ENCODE assay signal across 11 cellular contexts in genomic region chr4:184444953-184445309, GRCh38. TPM values are rescaled to one million over a fixed set of nuclear protein-coding genes. Genes with fewer than 3 reads are reported as not detected.
DNase-seq lines count a peak whose midpoint lies in the region; ATAC-seq, FAIRE-seq and TF ChIP-seq lines count a peak whose summit lies in the region.
"Had no signal": no experiment of that assay in that cellular context is flagged by ENCODE, and none has a peak within 500 bp of the region (broad histone marks: within the 10 kb centered on the region; RNA-seq: fewer than 3 reads in every experiment).

No MANE protein-coding gene starts in this region.

- DNase-seq in GM12891 (ENCODE audit: insufficient read length, low spot score) (no peak), T-helper 17 cell (no peak), pons (ENCODE audit: low spot score) (peak; percentile 55), esophagus squamous epithelium (lab: John Stamatoyannopoulos, UW) (no peak), glutamatergic neuron (no peak), D341Med (ENCODE audit: low spot score) (no peak), progenitor cell of endocrine pancreas (ENCODE audit: low spot score, unreplicated experiment) (no peak)
- DNase-seq: activated effector memory CD4-positive, alpha-beta T cell treated with Interleukin-2 at 50 U/mL for 16 hours; erythroblast; mesendoderm had no signal

- H3K27me3 Mint-ChIP-seq in T-helper 17 cell, result no peaks in the 10 kb centered on the region
- H3K27me3 Mint-ChIP-seq in glutamatergic neuron (ENCODE audit: unreplicated experiment), result peaks cover 9% of the 10 kb centered on the region
- H3K27me3 Mint-ChIP-seq in progenitor cell of endocrine pancreas, result no peaks in the 10 kb centered on the region

- peak overlapping the region; percentile 65 for H3K27ac Mint-ChIP-seq in T-helper 17 cell
- H3K27ac Mint-ChIP-seq in glutamatergic neuron (ENCODE audit: unreplicated experiment), result no peak overlapping the region
- H3K27ac Mint-ChIP-seq in progenitor cell of endocrine pancreas, result no peak overlapping the region

- H3K4me1 ChIP-seq in esophagus squamous epithelium, result peaks cover 14 to 94% (median 44%) of the 10 kb centered on the region in 3 donors

- H3K4me3 ChIP-seq in esophagus squamous epithelium, result no peak overlapping the region

- H3K27me3 ChIP-seq in esophagus squamous epithelium, result no peaks in the 10 kb centered on the region

- H3K4me3 Mint-ChIP-seq in T-helper 17 cell (no peak overlapping the region), glutamatergic neuron (ENCODE audit: unreplicated experiment) (no peak overlapping the region), progenitor cell of endocrine pancreas (ENCODE audit: low read depth) (no peak overlapping the region)

- WGBS in esophagus squamous epithelium, 2 donors, result 77 to 81% methylated on average over 7 to 11 of the region's 11 CpGs

- peaks cover 2% of the 10 kb centered on the region for H3K36me3 Mint-ChIP-seq in T-helper 17 cell (ENCODE audit: low read depth)
- no peaks in the 10 kb centered on the region for H3K36me3 Mint-ChIP-seq in glutamatergic neuron (ENCODE audit: unreplicated experiment)
- H3K36me3 Mint-ChIP-seq in progenitor cell of endocrine pancreas (ENCODE audit: insufficient read depth), result peaks cover 7% of the 10 kb centered on the region

- no peak for TF ChIP-seq CTCF in esophagus squamous epithelium (IDR thresholded peaks at IDR 0.05)
- no peak for TF ChIP-seq CTCF in glutamatergic neuron (IDR thresholded peaks at IDR 0.05; ENCODE audit: partially characterized antibody, unreplicated experiment)
- no peak for TF ChIP-seq CTCF in progenitor cell of endocrine pancreas (IDR thresholded peaks at IDR 0.05; ENCODE audit: unreplicated experiment)

- no peak for TF ChIP-seq POLR2A in GM12891 (IDR thresholded peaks at IDR 0.05; ENCODE audit: low read depth, low read length)
- no peak for TF ChIP-seq POLR2A in esophagus squamous epithelium (IDR thresholded peaks at IDR 0.05)

- intact Hi-C loops in esophagus squamous epithelium (cut with DNase I), result no loop called here

- H3K4me1 Mint-ChIP-seq in T-helper 17 cell (peaks cover 74% of the 10 kb centered on the region), glutamatergic neuron (ENCODE audit: low read depth, unreplicated experiment) (peaks cover 7% of the 10 kb centered on the region), progenitor cell of endocrine pancreas (ENCODE audit: low read depth) (peaks cover 20% of the 10 kb centered on the region)

- FAIRE-seq in GM12891 (lab: Jason Lieb, UNC), result peak; percentile 80

- no peaks in the 10 kb centered on the region for H3K9me3 ChIP-seq in T-helper 17 cell (ENCODE audit: control insufficient read depth, low read length, poor library complexity, severe bottlenecking)
- H3K9me3 ChIP-seq in esophagus squamous epithelium, result no peaks in the 10 kb centered on the region

- H3K27ac ChIP-seq in esophagus squamous epithelium, result no peak overlapping the region

- no peaks in the 10 kb centered on the region for H3K36me3 ChIP-seq in esophagus squamous epithelium

- H3K9me3 Mint-ChIP-seq in glutamatergic neuron (ENCODE audit: unreplicated experiment) (peaks cover 5% of the 10 kb centered on the region), progenitor cell of endocrine pancreas (ENCODE audit: low read depth) (no peaks in the 10 kb centered on the region)

- peak; percentile 59 for ATAC-seq in GM21423 (IDR thresholded peaks at IDR 0.05; ENCODE audit: unreplicated experiment)
- peak; percentile 75 for ATAC-seq in T-helper 17 cell

TF ChIP-seq in GM12891, 5 proteins besides CTCF, POLR2A, EP300 and RAD21:
- TF ChIP-seq PAX5 (IDR thresholded peaks at IDR 0.05; ENCODE audit: insufficient read depth, low read length, severe bottlenecking) (no peak), TAF1 (IDR thresholded peaks at IDR 0.05; ENCODE audit: low read depth, low read length) (no peak), SPI1 (IDR thresholded peaks at IDR 0.05; ENCODE audit: low read depth, low read length) (no peak), POLR2AphosphoS5 (IDR thresholded peaks at IDR 0.05; ENCODE audit: low read depth, low read length) (no peak), POU2F2 (IDR thresholded peaks at IDR 0.05; ENCODE audit: low read depth, low read length) (no peak)
TF ChIP-seq in GM12891: peak in this region for 0.

RNA-seq across cellular contexts. Expression of gene IRF2, which starts 29.4 kb away (rescaled TPM):
- polyA plus RNA-seq in GM12891 (2012; ENCODE audit: low read depth, missing spikeins), result 53.8 TPM
- total RNA-seq in T-helper 17 cell, result 10 to 100 TPM; 33.5 to 37.2 TPM
- 10 to 100 TPM; 16.6 to 30.2 (median 23.4) TPM for total RNA-seq in esophagus squamous epithelium
- total RNA-seq in glutamatergic neuron (ENCODE audit: unreplicated experiment), result 7.4 TPM
- total RNA-seq in progenitor cell of endocrine pancreas, result 14.3 and 19.1 TPM in 2 replicates
